Comparison of ENCODE assay signal across 20 cellular contexts in the genomic region with DNA sequence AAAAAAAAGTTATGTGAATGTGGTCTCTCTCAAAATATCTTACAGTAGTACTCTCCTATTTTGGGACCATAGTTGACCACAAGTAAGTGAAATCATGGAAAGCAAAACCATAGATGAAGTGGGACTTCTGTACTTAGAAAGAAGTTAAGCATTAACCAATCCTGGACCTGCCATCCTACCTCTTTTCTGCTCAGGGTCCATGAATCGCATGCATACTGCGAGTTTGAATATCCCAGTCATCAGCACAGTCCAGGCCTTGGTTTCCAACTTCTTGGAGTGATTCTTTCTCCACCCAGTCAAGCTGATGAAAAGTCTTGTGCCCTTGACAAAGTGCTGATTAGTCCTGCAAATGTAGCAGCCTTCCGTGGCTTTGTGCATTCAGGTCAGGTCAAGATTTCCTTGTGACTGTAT. TPM values are rescaled to one million over a fixed set of nuclear protein-coding genes. Genes with fewer than 3 reads are reported as not detected.
DNase-seq lines count a peak whose midpoint lies in the region; ATAC-seq and TF ChIP-seq lines count a peak whose summit lies in the region.
"Had no signal": no experiment of that assay in that cellular context is flagged by ENCODE, and none has a peak within 500 bp of the region (broad histone marks: within the 10 kb centered on the region; RNA-seq: fewer than 3 reads in every experiment).

No MANE protein-coding gene starts in this region.

- H3K27ac Mint-ChIP-seq in chondrocyte (ENCODE audit: unreplicated experiment): peak overlapping the region; percentile 68
- H3K27ac Mint-ChIP-seq: activated CD4-positive, alpha-beta T cell treated with anti-CD3 and anti-CD28 coated beads, Interleukin-2, amount 10 ng/mL, durations not matched to agents 24 days and 14 days had no signal

- H4K20me1 ChIP-seq in osteoblast (ENCODE audit: insufficient read depth, low read length): peaks cover 5% of the 10 kb centered on the region

- H3K4me2 ChIP-seq in osteoblast (ENCODE audit: insufficient read depth, low read length): no peak overlapping the region

- no peak overlapping the region for H3K4me3 ChIP-seq in osteoblast (ENCODE audit: insufficient read depth, low read length)
- H3K4me3 ChIP-seq: coronary artery, gastrocnemius medialis, skin epidermis, suprapubic skin had no signal

- peaks cover 28% of the 10 kb centered on the region for H3K4me1 ChIP-seq in osteoblast (ENCODE audit: insufficient read depth, low read length)

- H3K36me3 Mint-ChIP-seq in chondrocyte (ENCODE audit: low read depth): peaks cover 5% of the 10 kb centered on the region

- no peaks in the 10 kb centered on the region for H3K27me3 ChIP-seq in osteoblast (ENCODE audit: insufficient read depth, low read length)
- H3K27me3 ChIP-seq: gastrocnemius medialis, suprapubic skin had no signal

- peaks cover 3% of the 10 kb centered on the region for H3K36me3 ChIP-seq in osteoblast (ENCODE audit: insufficient read depth, low read length)
- H3K36me3 ChIP-seq: gastrocnemius medialis had no signal

- peak overlapping the region; percentile 25 for H3K27ac ChIP-seq in osteoblast (ENCODE audit: low read depth, low read length)
- H3K27ac ChIP-seq: coronary artery, gastrocnemius medialis, skin epidermis, suprapubic skin had no signal

- H3K4me1 Mint-ChIP-seq in chondrocyte (ENCODE audit: low read depth): peaks cover 53% of the 10 kb centered on the region
- H3K4me1 Mint-ChIP-seq: activated CD4-positive, alpha-beta T cell treated with anti-CD3 and anti-CD28 coated beads, Interleukin-2, amount 10 ng/mL, durations not matched to agents 24 days and 14 days had no signal

- ATAC-seq in GM18870 (IDR thresholded peaks at IDR 0.05; ENCODE audit: unreplicated experiment): peak; percentile 66
- no peak for ATAC-seq in HG03139 (IDR thresholded peaks at IDR 0.05; ENCODE audit: unreplicated experiment)
- no peak for ATAC-seq in GM19455 (IDR thresholded peaks at IDR 0.05; ENCODE audit: unreplicated experiment)
- ATAC-seq: gastrocnemius medialis had no signal

- H3K9me3 Mint-ChIP-seq in chondrocyte (ENCODE audit: low read depth): peaks cover 2% of the 10 kb centered on the region
- H3K9me3 Mint-ChIP-seq: activated CD4-positive, alpha-beta T cell treated with anti-CD3 and anti-CD28 coated beads, Interleukin-2, amount 10 ng/mL, durations not matched to agents 24 days and 14 days had no signal

- no peak overlapping the region for H2AFZ ChIP-seq in osteoblast (ENCODE audit: low read length)

- H3K9me3 ChIP-seq in osteoblast (ENCODE audit: low read depth, low read length): no peaks in the 10 kb centered on the region
- H3K9me3 ChIP-seq: gastrocnemius medialis, suprapubic skin had no signal

- peaks cover 21% of the 10 kb centered on the region for H3K79me2 ChIP-seq in osteoblast (ENCODE audit: insufficient read depth, low read length)

- no peak overlapping the region for H3K4me3 Mint-ChIP-seq in chondrocyte (ENCODE audit: unreplicated experiment)
- H3K4me3 Mint-ChIP-seq: activated CD4-positive, alpha-beta T cell treated with anti-CD3 and anti-CD28 coated beads, Interleukin-2, amount 10 ng/mL, durations not matched to agents 24 days and 14 days had no signal

- TF ChIP-seq CTCF in chondrocyte (IDR thresholded peaks at IDR 0.05): no peak
- no peak for TF ChIP-seq CTCF in osteoblast (IDR thresholded peaks at IDR 0.05; ENCODE audit: extremely low read depth, low read depth, low read length)

- H3K27me3 Mint-ChIP-seq in chondrocyte (ENCODE audit: low read depth): no peaks in the 10 kb centered on the region
- H3K27me3 Mint-ChIP-seq: activated CD4-positive, alpha-beta T cell treated with anti-CD3 and anti-CD28 coated beads, Interleukin-2, amount 10 ng/mL, durations not matched to agents 24 days and 14 days had no signal

- DNase-seq in MV-4-11 (lab: John Stamatoyannopoulos, UW) (peak; percentile 93), chondrocyte (ENCODE audit: low spot score) (no peak), osteoblast (ENCODE audit: insufficient read length, low spot score, missing footprints) (no peak), DMS153 (lab: John Stamatoyannopoulos, UW) (no peak), NOMO-1 treated with DMSO at 0.1 percent for 48 hours (lab: John Stamatoyannopoulos, UW; ENCODE audit: unreplicated experiment) (no peak)
- DNase-seq: activated CD4-positive, alpha-beta T cell treated with anti-CD3 and anti-CD28 coated beads, Interleukin-2, amount 10 ng/mL, durations not matched to agents 24 days and 14 days; anterior cingulate cortex; COR-L47; gastrocnemius medialis; H7; NCI-H187; NCI-H510A treated with DMSO at 0.1 percent for 48 hours; T-helper 9 cell had no signal

RNA-seq across cellular contexts. Expression of a gene that starts 46.0 kb away (rescaled TPM):
- total RNA-seq in chondrocyte (51.5 to 72.5 TPM (median 54.6 TPM) in 3 replicates), osteoblast (22.8 and 24.8 TPM in 2 replicates)
- total RNA-seq: OCI-LY7 had no signal
